In the genomic region with DNA sequence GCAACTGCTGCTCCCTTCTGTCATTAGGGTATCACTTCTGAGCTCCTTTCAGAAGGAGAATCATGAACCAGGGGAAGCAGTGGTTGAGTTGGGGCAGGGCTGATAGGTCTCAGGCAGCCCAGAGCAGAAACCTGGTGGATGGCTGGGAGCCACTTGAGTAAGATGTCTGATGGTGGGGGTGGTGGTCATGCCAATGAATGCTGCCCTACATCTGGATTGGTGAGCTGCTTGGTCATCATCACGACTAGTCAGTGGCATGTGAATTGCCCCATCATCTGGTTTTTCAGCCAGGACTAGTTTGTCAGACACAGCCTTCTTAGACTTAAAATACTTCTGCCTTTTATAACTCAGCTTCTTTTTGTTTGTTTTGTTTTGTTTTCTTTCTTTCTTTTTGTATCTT, we compare ENCODE assay signal across 10 cellular contexts. TPM values are rescaled to one million over a fixed set of nuclear protein-coding genes. Genes with fewer than 3 reads are reported as not detected.
DNase-seq lines count a peak whose midpoint lies in the region; ATAC-seq and TF ChIP-seq lines count a peak whose summit lies in the region.
"Had no signal": no experiment of that assay in that cellular context is flagged by ENCODE, and none has a peak within 500 bp of the region (broad histone marks: within the 10 kb centered on the region; RNA-seq: fewer than 3 reads in every experiment).

No MANE protein-coding gene starts in this region.

- no peaks in the 10 kb centered on the region for H3K9me3 ChIP-seq in CD4-positive, alpha-beta memory T cell (ENCODE audit: control insufficient read depth in 1 of 2, low read length in 2 of 2)
- H3K9me3 ChIP-seq in upper lobe of right lung: no peaks in the 10 kb centered on the region

- peaks cover 1 to 9% of the 10 kb centered on the region in 2 donors for H3K36me3 Mint-ChIP-seq in CD4-positive, alpha-beta memory T cell
- H3K36me3 Mint-ChIP-seq in brain: peaks cover 17% of the 10 kb centered on the region
- peaks cover 4% of the 10 kb centered on the region for H3K36me3 Mint-ChIP-seq in natural killer cell treated with Interleukin-12 subunit alpha and Interleukin-12 subunit beta and Interleukin-15 and Interleukin-18, amount 100 ng/mL, for 72 hours

- no peaks in the 10 kb centered on the region for H3K36me3 ChIP-seq in CD4-positive, alpha-beta memory T cell (ENCODE audit: insufficient read depth, low read length)
- peaks cover 3% of the 10 kb centered on the region for H3K36me3 ChIP-seq in H7 (replicated peaks; ENCODE audit: control insufficient read depth, insufficient read depth, low read length)
- H3K36me3 ChIP-seq in upper lobe of right lung: peaks cover 8% of the 10 kb centered on the region

- CTCF ChIA-PET in CD4-positive, alpha-beta memory T cell (lab: Charles Lee; ENCODE audit: partially characterized antibody): no interaction called here

- no peak for DNase-seq in CD4-positive, alpha-beta memory T cell
- DNase-seq in HUDEP-2 (lab: John Stamatoyannopoulos, UW; ENCODE audit: unreplicated experiment in 76 of 76) (peak in 45 of 76 experiments; percentile 8 to 61 (median 36)), GM13977 (ENCODE audit: low spot score) (no peak), H7 (no peak), upper lobe of right lung (no peak)
- no peak for DNase-seq in natural killer cell treated with Interleukin-12 subunit alpha and Interleukin-12 subunit beta and Interleukin-15 and Interleukin-18, amount 100 ng/mL, for 72 hours (ENCODE audit: low spot score)
- DNase-seq in stimulated activated naive CD4-positive, alpha-beta T cell treated with Interleukin-2 at 50 U/mL for 16 hours (lab: John Stamatoyannopoulos, UW): no peak
- DNase-seq: anterior cingulate cortex; stimulated activated CD8-positive, alpha-beta memory T cell treated with anti-CD3 and anti-CD28 coated beads, Interleukin-4, amount 100 ng/mL, for 48 hours had no signal

- no peak for ATAC-seq in natural killer cell treated with Interleukin-12 subunit alpha and Interleukin-12 subunit beta and Interleukin-15 and Interleukin-18, amount 100 ng/mL, for 72 hours
- ATAC-seq in upper lobe of right lung: no peak

- peak overlapping the region in 2 of 7 donors; percentile 35 to 80 for H3K27ac Mint-ChIP-seq in CD4-positive, alpha-beta memory T cell
- H3K27ac Mint-ChIP-seq in brain: peak overlapping the region in 1 of 5 experiments; percentile 76
- peak overlapping the region; percentile 71 to 84 for H3K27ac Mint-ChIP-seq in natural killer cell treated with Interleukin-12 subunit alpha and Interleukin-12 subunit beta and Interleukin-15 and Interleukin-18, amount 100 ng/mL, for 72 hours

- peaks cover 34 to 60% (median 46%) of the 10 kb centered on the region in 4 donors for H3K4me1 Mint-ChIP-seq in CD4-positive, alpha-beta memory T cell
- peaks cover 53% of the 10 kb centered on the region for H3K4me1 Mint-ChIP-seq in brain
- H3K4me1 Mint-ChIP-seq in natural killer cell treated with Interleukin-12 subunit alpha and Interleukin-12 subunit beta and Interleukin-15 and Interleukin-18, amount 100 ng/mL, for 72 hours (ENCODE audit: low read depth in 2 of 2): peaks cover 34 to 48% of the 10 kb centered on the region in 2 donors

- intact Hi-C loops in CD4-positive, alpha-beta memory T cell (cut with micrococcal nuclease): no loop called here
- intact Hi-C loops in upper lobe of right lung (cut with DNase I): no loop called here

- H3K27ac ChIP-seq in CD4-positive, alpha-beta memory T cell (ENCODE audit: low read depth, low read length): no peak overlapping the region
- no peak overlapping the region for H3K27ac ChIP-seq in upper lobe of right lung

- peaks cover 26% of the 10 kb centered on the region for H3K4me1 ChIP-seq in CD4-positive, alpha-beta memory T cell (ENCODE audit: insufficient read depth, low read length)
- H3K4me1 ChIP-seq in upper lobe of right lung: peaks cover 28% of the 10 kb centered on the region

- peaks cover 0 to 1% (median 0%) of the 10 kb centered on the region in 8 donors for H3K9me3 Mint-ChIP-seq in CD4-positive, alpha-beta memory T cell
- H3K9me3 Mint-ChIP-seq in brain: peaks cover 0 to 7% (median 0%) of the 10 kb centered on the region in 5 experiments
- H3K9me3 Mint-ChIP-seq in natural killer cell treated with Interleukin-12 subunit alpha and Interleukin-12 subunit beta and Interleukin-15 and Interleukin-18, amount 100 ng/mL, for 72 hours: no peaks in the 10 kb centered on the region

- H3K27me3 Mint-ChIP-seq in CD4-positive, alpha-beta memory T cell: no peaks in the 10 kb centered on the region
- H3K27me3 Mint-ChIP-seq in brain: peaks cover 15% of the 10 kb centered on the region
- H3K27me3 Mint-ChIP-seq in natural killer cell treated with Interleukin-12 subunit alpha and Interleukin-12 subunit beta and Interleukin-15 and Interleukin-18, amount 100 ng/mL, for 72 hours: no peaks in the 10 kb centered on the region

- POLR2A ChIA-PET in CD4-positive, alpha-beta memory T cell (lab: Charles Lee; ENCODE audit: partially characterized antibody): no interaction called here

- in situ Hi-C loops in GM13977 (cut with MboI; ENCODE audit: low pct_unique_long_range_greater_than_20kb, low sequenced_read_pairs, unreplicated experiment): no loop called here

- no peak for TF ChIP-seq CTCF in brain (conservative IDR thresholded peaks at IDR 0.05)
- TF ChIP-seq CTCF in GM13977 (IDR thresholded peaks at IDR 0.05; ENCODE audit: extremely low read depth, insufficient read depth, missing control alignments): no peak
- no peak for TF ChIP-seq CTCF in upper lobe of right lung (IDR thresholded peaks at IDR 0.05)

- no peak overlapping the region for H3K4me3 ChIP-seq in CD4-positive, alpha-beta memory T cell (ENCODE audit: low read length in 2 of 2)
- H3K4me3 ChIP-seq in H7 (ENCODE audit: insufficient read depth, low read depth, low read length): no peak overlapping the region
- H3K4me3 ChIP-seq in upper lobe of right lung: no peak overlapping the region

- H3K4me3 Mint-ChIP-seq in CD4-positive, alpha-beta memory T cell: peak overlapping the region in 7 of 8 donors; percentile 66 to 91 (median 87)
- peak overlapping the region; percentile 89 to 97 (median 93) for H3K4me3 Mint-ChIP-seq in brain
- H3K4me3 Mint-ChIP-seq in natural killer cell treated with Interleukin-12 subunit alpha and Interleukin-12 subunit beta and Interleukin-15 and Interleukin-18, amount 100 ng/mL, for 72 hours: peak overlapping the region; percentile 98

- H3K27me3 ChIP-seq in CD4-positive, alpha-beta memory T cell (ENCODE audit: insufficient read depth, low read length): no peaks in the 10 kb centered on the region
- H3K27me3 ChIP-seq in H7 (ENCODE audit: control insufficient read depth, insufficient read depth, low read length) (no peaks in the 10 kb centered on the region; the same call in 1 of the 2 replicates), upper lobe of right lung (no peaks in the 10 kb centered on the region)

RNA-seq across cellular contexts. Expression of a gene that starts 2.6 kb away (rescaled TPM):
- 10 to 100 TPM; 11.1 to 13.1 TPM for total RNA-seq in CD4-positive, alpha-beta memory T cell
- 1 to 10 TPM; 6.5 to 8.4 TPM for polyA plus RNA-seq in CD4-positive, alpha-beta memory T cell
- 9.5 TPM for polyA plus RNA-seq in brain (ENCODE audit: insufficient read depth, low read depth, low replicate concordance)
- total RNA-seq in natural killer cell treated with Interleukin-12 subunit alpha and Interleukin-12 subunit beta and Interleukin-15 and Interleukin-18, amount 100 ng/mL, for 72 hours: 1 to 10 TPM; 7.5 to 9.0 TPM
- total RNA-seq in H7 (2014; rRNA removed; shearing (Covaris generic)): 11.1 and 12.9 TPM in 2 replicates
- 11.6 TPM for total RNA-seq in upper lobe of right lung

RNA-seq across cellular contexts. Expression of a gene that starts 2.8 kb away (rescaled TPM):
- total RNA-seq in CD4-positive, alpha-beta memory T cell: 10 to 100 TPM; 24.1 to 24.3 TPM
- 10 to 100 TPM; 16.6 to 18.0 TPM for polyA plus RNA-seq in CD4-positive, alpha-beta memory T cell
- polyA plus RNA-seq in brain (ENCODE audit: insufficient read depth, low read depth, low replicate concordance): 41.0 TPM
- total RNA-seq in natural killer cell treated with Interleukin-12 subunit alpha and Interleukin-12 subunit beta and Interleukin-15 and Interleukin-18, amount 100 ng/mL, for 72 hours: 10 to 100 TPM; 40.1 to 52.1 TPM
- 17.9 and 22.4 TPM in 2 replicates for total RNA-seq in H7 (2014; rRNA removed; shearing (Covaris generic))
- total RNA-seq in upper lobe of right lung: 26.3 TPM

RNA-seq across cellular contexts. Expression of a gene that starts 46.0 kb away (rescaled TPM):
- total RNA-seq in CD4-positive, alpha-beta memory T cell: 10 to 100 TPM; 56.8 to 61.0 TPM
- 10 to 100 TPM; 40.3 to 50.4 TPM for polyA plus RNA-seq in CD4-positive, alpha-beta memory T cell
- 62.1 TPM for polyA plus RNA-seq in brain (ENCODE audit: insufficient read depth, low read depth, low replicate concordance)
- 10 to 100 TPM; 49.9 to 84.3 TPM for total RNA-seq in natural killer cell treated with Interleukin-12 subunit alpha and Interleukin-12 subunit beta and Interleukin-15 and Interleukin-18, amount 100 ng/mL, for 72 hours
- total RNA-seq in H7 (2014; rRNA removed; shearing (Covaris generic)): 60.0 and 66.4 TPM in 2 replicates
- 35.1 TPM for total RNA-seq in upper lobe of right lung

Comparison
In these comparisons a context has a peak if more than half of its experiments do, and no peak if none do; other contexts are left out.
1. DNase-seq: peak in HUDEP-2 (45 of 76); none in CD4-positive, alpha-beta memory T cell (0 of 5), natural killer cell treated with Interleukin-12 subunit alpha and Interleukin-12 subunit beta and Interleukin-15 and Interleukin-18, amount 100 ng/mL, for 72 hours (single experiment), stimulated activated naive CD4-positive, alpha-beta T cell treated with Interleukin-2 at 50 U/mL for 16 hours (single experiment), GM13977 (single experiment), H7 (single experiment) and upper lobe of right lung (single experiment).
2. Peak in every context shown above with its lines, with median percentiles within 50 percentile points of each other: H3K4me3 Mint-ChIP-seq.